In genomic region chr2:3526871-3527270, GRCh38 we compare ENCODE assay signal across 30 cellular contexts.
"Had no signal": no experiment of that assay in that cellular context is flagged by ENCODE, and none has a peak within 500 bp of the region (broad histone marks: within the 10 kb centered on the region; RNA-seq: fewer than 3 reads in every experiment).

No MANE protein-coding gene starts in this region.

- H3K27ac Mint-ChIP-seq: mesothelial cell of epicardium; naive B cell; natural killer cell treated with Interleukin-12 subunit alpha and Interleukin-12 subunit beta and Interleukin-15 and Interleukin-18, amount 100 ng/mL, for 72 hours; neural progenitor cell; stimulated activated effector memory CD8-positive, alpha-beta T cell treated with anti-CD3 and anti-CD28 coated beads, Interleukin-12 subunit alpha, Interleukin-12 subunit beta, amount 100 ng/mL, for 72 hours had no signal

- H3K9me3 ChIP-seq: colonic mucosa, esophagus muscularis mucosa, gastroesophageal sphincter, heart left ventricle, mucosa of descending colon, ovary, psoas muscle, sigmoid colon, thoracic aorta, tibial nerve, vagina had no signal

- H3K27me3 ChIP-seq: colonic mucosa, esophagus muscularis mucosa, foreskin keratinocyte, gastroesophageal sphincter, heart left ventricle, hepatocyte, neural progenitor cell, ovary, sigmoid colon, tibial nerve, vagina had no signal

- H3K27me3 Mint-ChIP-seq: naive B cell; natural killer cell treated with Interleukin-12 subunit alpha and Interleukin-12 subunit beta and Interleukin-15 and Interleukin-18, amount 100 ng/mL, for 72 hours had no signal

- H3K9me3 Mint-ChIP-seq: mesothelial cell of epicardium; naive B cell; natural killer cell treated with Interleukin-12 subunit alpha and Interleukin-12 subunit beta and Interleukin-15 and Interleukin-18, amount 100 ng/mL, for 72 hours; neural progenitor cell; stimulated activated effector memory CD8-positive, alpha-beta T cell treated with anti-CD3 and anti-CD28 coated beads, Interleukin-12 subunit alpha, Interleukin-12 subunit beta, amount 100 ng/mL, for 72 hours had no signal

- H3K4me3 ChIP-seq: colonic mucosa, esophagus muscularis mucosa, gastroesophageal sphincter, heart left ventricle, hepatocyte, lung, mucosa of descending colon, neural progenitor cell, ovary, psoas muscle, sigmoid colon, thoracic aorta, tibial nerve, vagina had no signal

- H3K36me3 ChIP-seq: colonic mucosa, neural progenitor cell, ovary, thoracic aorta, vagina had no signal

- H3K4me2 ChIP-seq: hepatocyte, neural progenitor cell had no signal

- H3K36me3 Mint-ChIP-seq: mesothelial cell of epicardium; naive B cell; natural killer cell treated with Interleukin-12 subunit alpha and Interleukin-12 subunit beta and Interleukin-15 and Interleukin-18, amount 100 ng/mL, for 72 hours; neural progenitor cell; stimulated activated effector memory CD8-positive, alpha-beta T cell treated with anti-CD3 and anti-CD28 coated beads, Interleukin-12 subunit alpha, Interleukin-12 subunit beta, amount 100 ng/mL, for 72 hours had no signal

- DNase-seq: colonic mucosa; dermis blood vessel endothelial cell; effector memory CD4-positive, alpha-beta T cell; foreskin keratinocyte; heart left ventricle; kidney; mesenchymal stem cell; mucosa of descending colon; naive B cell; nucleus accumbens; ovary; posterior cingulate gyrus; psoas muscle; right cardiac atrium; sigmoid colon; stimulated activated CD4-positive, alpha-beta T cell treated with anti-CD3 and anti-CD28 coated beads, Interleukin-2, amount 100 ng/mL, for 24 hours; stimulated activated CD4-positive, alpha-beta T cell treated with anti-CD3 and anti-CD28 coated beads, Interleukin-4, amount 100 ng/mL, for 24 hours; stimulated activated naive CD4-positive, alpha-beta T cell treated with Interleukin-2 at 50 U/mL for 16 hours had no signal

- H3K4me1 ChIP-seq: colonic mucosa, foreskin keratinocyte, neural progenitor cell, vagina had no signal

- H3K27ac ChIP-seq: colonic mucosa, esophagus muscularis mucosa, foreskin keratinocyte, gastroesophageal sphincter, heart left ventricle, hepatocyte, neural progenitor cell, ovary, psoas muscle, sigmoid colon, thoracic aorta, tibial nerve, vagina had no signal

- H2AFZ ChIP-seq: hepatocyte, neural progenitor cell had no signal

- ATAC-seq: foreskin keratinocyte; gastroesophageal sphincter; heart left ventricle; left lobe of liver; mucosa of descending colon; natural killer cell treated with Interleukin-12 subunit alpha and Interleukin-12 subunit beta and Interleukin-15 and Interleukin-18, amount 100 ng/mL, for 72 hours; psoas muscle; right cardiac atrium; stimulated activated effector memory CD8-positive, alpha-beta T cell treated with anti-CD3 and anti-CD28 coated beads, Interleukin-12 subunit alpha, Interleukin-12 subunit beta, amount 100 ng/mL, for 72 hours had no signal

- H3K9ac ChIP-seq: neural progenitor cell had no signal

- H3K4me3 Mint-ChIP-seq: mesothelial cell of epicardium; naive B cell; natural killer cell treated with Interleukin-12 subunit alpha and Interleukin-12 subunit beta and Interleukin-15 and Interleukin-18, amount 100 ng/mL, for 72 hours; neural progenitor cell; stimulated activated effector memory CD8-positive, alpha-beta T cell treated with anti-CD3 and anti-CD28 coated beads, Interleukin-12 subunit alpha, Interleukin-12 subunit beta, amount 100 ng/mL, for 72 hours had no signal
